In genomic region chr12:116879509-116880212, GRCh38 we compare ENCODE assay signal across 8 cellular contexts. TPM values are rescaled to one million over a fixed set of nuclear protein-coding genes. Genes with fewer than 3 reads are reported as not detected.
DNase-seq lines count a peak whose midpoint lies in the region; ATAC-seq lines count a peak whose summit lies in the region.

No MANE protein-coding gene starts in this region.

- H3K27me3 ChIP-seq in iPS-15b (ENCODE audit: control insufficient read depth, insufficient read depth, low read length) = peaks cover 73% of the 10 kb centered on the region

- no peak for ATAC-seq in HG02798 (IDR thresholded peaks at IDR 0.05; ENCODE audit: poor library complexity, unreplicated experiment)

- H3K4me1 ChIP-seq in iPS-15b (ENCODE audit: control insufficient read depth, insufficient read depth, low read length) = peaks cover 6% of the 10 kb centered on the region

- peaks cover 93% of the 10 kb centered on the region for H3K27me3 Mint-ChIP-seq in activated naive CD4-positive, alpha-beta T cell treated with anti-CD3 and anti-CD28 coated beads, Interleukin-2, amount 10 ng/mL, durations not matched to agents 7 days and 5 days
- peaks cover 66% of the 10 kb centered on the region for H3K27me3 Mint-ChIP-seq in activated CD4-positive, alpha-beta memory T cell treated with anti-CD3 and anti-CD28 coated beads for 36 hours
- H3K27me3 Mint-ChIP-seq in stimulated activated naive CD8-positive, alpha-beta T cell treated with anti-CD3 and anti-CD28 coated beads, Interleukin-15, Interleukin-2, amounts not matched to agents 100 ng/mL and 50 ng/mL, for 24 hours = peaks cover 70% of the 10 kb centered on the region

- CTCF ChIA-PET in activated naive CD4-positive, alpha-beta T cell treated with anti-CD3 and anti-CD28 coated beads, Interleukin-2, amount 10 ng/mL, durations not matched to agents 7 days and 5 days (lab: Charles Lee) = interaction anchor here (1.1 to 3.3 kb wide), 2 partner anchors 16 to 176 kb away, joined by 4 to 17 read pairs; no protein-coding TSS in a partner anchor
- CTCF ChIA-PET in activated CD4-positive, alpha-beta memory T cell treated with anti-CD3 and anti-CD28 coated beads for 36 hours (lab: Charles Lee) = interaction anchor here (0.6 kb wide), 1 partner anchor 170 kb away, joined by 3 read pairs; no protein-coding TSS in a partner anchor

- intact Hi-C loops in activated CD4-positive, alpha-beta memory T cell treated with anti-CD3 and anti-CD28 coated beads for 36 hours (cut with micrococcal nuclease) = no loop called here

- peaks cover 35% of the 10 kb centered on the region for H3K4me1 Mint-ChIP-seq in activated naive CD4-positive, alpha-beta T cell treated with anti-CD3 and anti-CD28 coated beads, Interleukin-2, amount 10 ng/mL, durations not matched to agents 7 days and 5 days
- H3K4me1 Mint-ChIP-seq in activated CD4-positive, alpha-beta memory T cell treated with anti-CD3 and anti-CD28 coated beads for 36 hours (ENCODE audit: low read depth) = peaks cover 34% of the 10 kb centered on the region
- H3K4me1 Mint-ChIP-seq in stimulated activated naive CD8-positive, alpha-beta T cell treated with anti-CD3 and anti-CD28 coated beads, Interleukin-15, Interleukin-2, amounts not matched to agents 100 ng/mL and 50 ng/mL, for 24 hours (ENCODE audit: low read depth) = peaks cover 37% of the 10 kb centered on the region

- peak overlapping the region; percentile 73 for H3K4me3 Mint-ChIP-seq in activated naive CD4-positive, alpha-beta T cell treated with anti-CD3 and anti-CD28 coated beads, Interleukin-2, amount 10 ng/mL, durations not matched to agents 7 days and 5 days
- peak overlapping the region; percentile 54 for H3K4me3 Mint-ChIP-seq in activated CD4-positive, alpha-beta memory T cell treated with anti-CD3 and anti-CD28 coated beads for 36 hours
- peak overlapping the region; percentile 79 for H3K4me3 Mint-ChIP-seq in stimulated activated naive CD8-positive, alpha-beta T cell treated with anti-CD3 and anti-CD28 coated beads, Interleukin-15, Interleukin-2, amounts not matched to agents 100 ng/mL and 50 ng/mL, for 24 hours

- H3K4me3 ChIP-seq in iPS-15b (ENCODE audit: low read depth, low read length) = peak overlapping the region; percentile 79

- H3K27ac Mint-ChIP-seq in activated naive CD4-positive, alpha-beta T cell treated with anti-CD3 and anti-CD28 coated beads, Interleukin-2, amount 10 ng/mL, durations not matched to agents 7 days and 5 days = no peak overlapping the region
- H3K27ac Mint-ChIP-seq in activated CD4-positive, alpha-beta memory T cell treated with anti-CD3 and anti-CD28 coated beads for 36 hours = no peak overlapping the region
- H3K27ac Mint-ChIP-seq in stimulated activated naive CD8-positive, alpha-beta T cell treated with anti-CD3 and anti-CD28 coated beads, Interleukin-15, Interleukin-2, amounts not matched to agents 100 ng/mL and 50 ng/mL, for 24 hours = no peak overlapping the region

- H3K36me3 Mint-ChIP-seq in activated naive CD4-positive, alpha-beta T cell treated with anti-CD3 and anti-CD28 coated beads, Interleukin-2, amount 10 ng/mL, durations not matched to agents 7 days and 5 days = peaks cover 2% of the 10 kb centered on the region
- H3K36me3 Mint-ChIP-seq in activated CD4-positive, alpha-beta memory T cell treated with anti-CD3 and anti-CD28 coated beads for 36 hours = no peaks in the 10 kb centered on the region
- H3K36me3 Mint-ChIP-seq in stimulated activated naive CD8-positive, alpha-beta T cell treated with anti-CD3 and anti-CD28 coated beads, Interleukin-15, Interleukin-2, amounts not matched to agents 100 ng/mL and 50 ng/mL, for 24 hours (ENCODE audit: low read depth) = no peaks in the 10 kb centered on the region

- H3K9me3 Mint-ChIP-seq in activated naive CD4-positive, alpha-beta T cell treated with anti-CD3 and anti-CD28 coated beads, Interleukin-2, amount 10 ng/mL, durations not matched to agents 7 days and 5 days = peaks cover 2% of the 10 kb centered on the region
- H3K9me3 Mint-ChIP-seq in activated CD4-positive, alpha-beta memory T cell treated with anti-CD3 and anti-CD28 coated beads for 36 hours = no peaks in the 10 kb centered on the region
- peaks cover 2% of the 10 kb centered on the region for H3K9me3 Mint-ChIP-seq in stimulated activated naive CD8-positive, alpha-beta T cell treated with anti-CD3 and anti-CD28 coated beads, Interleukin-15, Interleukin-2, amounts not matched to agents 100 ng/mL and 50 ng/mL, for 24 hours

- no peak overlapping the region for H3K9ac ChIP-seq in iPS-15b (ENCODE audit: low read depth, low read length)

- no peaks in the 10 kb centered on the region for H3K9me3 ChIP-seq in iPS-15b (ENCODE audit: control insufficient read depth, insufficient read depth, low read length)

- H3K36me3 ChIP-seq in iPS-15b (ENCODE audit: control insufficient read depth, insufficient read depth, low read length) = no peaks in the 10 kb centered on the region

- POLR2A ChIA-PET in activated CD4-positive, alpha-beta memory T cell treated with anti-CD3 and anti-CD28 coated beads for 36 hours (lab: Charles Lee) = no interaction called here

- DNase-seq in activated naive CD4-positive, alpha-beta T cell treated with anti-CD3 and anti-CD28 coated beads, Interleukin-2, amount 10 ng/mL, durations not matched to agents 7 days and 5 days = peak; percentile 38
- DNase-seq in activated naive CD4-positive, alpha-beta T cell treated with Interleukin-2 at 50 U/mL for 16 hours = no peak
- no peak for DNase-seq in activated CD4-positive, alpha-beta memory T cell treated with anti-CD3 and anti-CD28 coated beads for 36 hours
- no peak for DNase-seq in NCI-H1048 (lab: John Stamatoyannopoulos, UW)
- no peak for DNase-seq in effector CD8-positive, alpha-beta T cell (lab: John Stamatoyannopoulos, UW)

RNA-seq across cellular contexts. Expression of gene HRK, which starts 1.6 kb away (rescaled TPM):
- total RNA-seq in activated CD4-positive, alpha-beta memory T cell treated with anti-CD3 and anti-CD28 coated beads for 36 hours = not detected

RNA-seq across cellular contexts. Expression of gene FBXW8, which starts 31.1 kb away (rescaled TPM):
- total RNA-seq in activated CD4-positive, alpha-beta memory T cell treated with anti-CD3 and anti-CD28 coated beads for 36 hours = 1 to 10 TPM; 5.3 to 5.7 TPM
